Comparison of ENCODE assay signal across 18 cellular contexts in the genomic region with DNA sequence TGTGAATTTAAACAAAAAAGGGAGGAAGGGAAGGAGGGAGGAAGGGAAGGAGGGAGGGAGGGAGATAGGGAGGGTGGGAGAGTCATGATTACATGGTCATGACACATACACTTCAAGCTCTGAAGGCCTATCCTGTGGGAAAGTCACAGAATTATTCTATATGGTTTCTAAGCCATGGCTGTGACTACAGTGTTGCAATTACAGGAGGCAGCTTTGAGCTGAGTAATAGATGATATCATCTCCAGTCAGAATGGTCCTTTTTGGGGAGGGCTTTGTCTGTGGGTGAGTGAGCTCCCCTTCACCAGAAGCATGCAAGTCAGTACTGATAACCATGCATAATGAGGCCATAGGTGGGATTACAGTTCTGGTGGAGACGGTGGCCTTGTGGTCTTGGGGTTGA. TPM values are rescaled to one million over a fixed set of nuclear protein-coding genes. Genes with fewer than 3 reads are reported as not detected.
DNase-seq lines count a peak whose midpoint lies in the region; ATAC-seq, FAIRE-seq and TF ChIP-seq lines count a peak whose summit lies in the region.
"Had no signal": no experiment of that assay in that cellular context is flagged by ENCODE, and none has a peak within 500 bp of the region (broad histone marks: within the 10 kb centered on the region; RNA-seq: fewer than 3 reads in every experiment).

No MANE protein-coding gene starts in this region.

- no peak for FAIRE-seq in D721Med (lab: Jason Lieb, UNC)

- TF ChIP-seq CTCF in chondrocyte (IDR thresholded peaks at IDR 0.05) (no peak), D721Med (IDR thresholded peaks at IDR 0.05; ENCODE audit: insufficient read depth, missing control alignments) (no peak)

- DNase-seq in AG20443 (ENCODE audit: low spot score) (peak; percentile 55), NCI-H69 (lab: John Stamatoyannopoulos, UW) (peak; percentile 50), chondrocyte (ENCODE audit: low spot score) (no peak), kidney tubule cell (ENCODE audit: low spot score) (peak; percentile 92), D721Med (ENCODE audit: insufficient read length, low spot score) (no peak)
- no peak for DNase-seq in activated T-helper 1 cell treated with anti-CD3 and anti-CD28 coated beads, Interleukin-12 subunit alpha, Interleukin-12 subunit beta, Interleukin-2, Interleukin-4 antibody, amounts not matched to agents 30 ng/mL and 10 ng/mL and 1 ng/mL, durations not matched to agents 14 hours and 24 hours and 36 hours (ENCODE audit: low spot score)
- no peak for DNase-seq in activated CD8-positive, alpha-beta memory T cell treated with anti-CD3 and anti-CD28 coated beads for 24 hours
- DNase-seq: activated naive CD8-positive, alpha-beta T cell treated with anti-CD3 and anti-CD28 coated beads, Interleukin-2, amount 10 ng/mL, durations not matched to agents 7 days and 5 days; dermis blood vessel endothelial cell; islet precursor cell; MM.1S; stimulated activated CD4-positive, alpha-beta T cell treated with anti-CD3 and anti-CD28 coated beads, Interleukin-4, amount 100 ng/mL, for 1 hour; SW 1271; uterus had no signal

- peak overlapping the region; percentile 76 for H3K27ac Mint-ChIP-seq in chondrocyte (ENCODE audit: unreplicated experiment)
- no peak overlapping the region for H3K27ac Mint-ChIP-seq in activated T-helper 1 cell treated with anti-CD3 and anti-CD28 coated beads, Interleukin-12 subunit alpha, Interleukin-12 subunit beta, Interleukin-2, Interleukin-4 antibody, amounts not matched to agents 30 ng/mL and 10 ng/mL and 1 ng/mL, durations not matched to agents 14 hours and 24 hours and 36 hours
- H3K27ac Mint-ChIP-seq: activated naive CD8-positive, alpha-beta T cell treated with anti-CD3 and anti-CD28 coated beads, Interleukin-2, amount 10 ng/mL, durations not matched to agents 7 days and 5 days; CD14-positive monocyte; stimulated activated effector memory CD8-positive, alpha-beta T cell treated with anti-CD3 and anti-CD28 coated beads, Interleukin-12 subunit alpha, Interleukin-12 subunit beta, amount 100 ng/mL, for 72 hours had no signal

- intact Hi-C loops in activated T-helper 1 cell treated with anti-CD3 and anti-CD28 coated beads, Interleukin-12 subunit alpha, Interleukin-12 subunit beta, Interleukin-2, Interleukin-4 antibody, amounts not matched to agents 30 ng/mL and 10 ng/mL and 1 ng/mL, durations not matched to agents 14 hours and 24 hours and 36 hours (cut with micrococcal nuclease), result no loop called here

- no peaks in the 10 kb centered on the region for H3K9me3 Mint-ChIP-seq in chondrocyte (ENCODE audit: low read depth)
- H3K9me3 Mint-ChIP-seq in activated T-helper 1 cell treated with anti-CD3 and anti-CD28 coated beads, Interleukin-12 subunit alpha, Interleukin-12 subunit beta, Interleukin-2, Interleukin-4 antibody, amounts not matched to agents 30 ng/mL and 10 ng/mL and 1 ng/mL, durations not matched to agents 14 hours and 24 hours and 36 hours, result no peaks in the 10 kb centered on the region
- H3K9me3 Mint-ChIP-seq: activated naive CD8-positive, alpha-beta T cell treated with anti-CD3 and anti-CD28 coated beads, Interleukin-2, amount 10 ng/mL, durations not matched to agents 7 days and 5 days had no signal

- peaks cover 47% of the 10 kb centered on the region for H3K4me1 Mint-ChIP-seq in chondrocyte (ENCODE audit: low read depth)
- no peaks in the 10 kb centered on the region for H3K4me1 Mint-ChIP-seq in activated T-helper 1 cell treated with anti-CD3 and anti-CD28 coated beads, Interleukin-12 subunit alpha, Interleukin-12 subunit beta, Interleukin-2, Interleukin-4 antibody, amounts not matched to agents 30 ng/mL and 10 ng/mL and 1 ng/mL, durations not matched to agents 14 hours and 24 hours and 36 hours (ENCODE audit: low read depth)
- H3K4me1 Mint-ChIP-seq: activated naive CD8-positive, alpha-beta T cell treated with anti-CD3 and anti-CD28 coated beads, Interleukin-2, amount 10 ng/mL, durations not matched to agents 7 days and 5 days; CD14-positive monocyte; stimulated activated effector memory CD8-positive, alpha-beta T cell treated with anti-CD3 and anti-CD28 coated beads, Interleukin-12 subunit alpha, Interleukin-12 subunit beta, amount 100 ng/mL, for 72 hours had no signal

- no peak overlapping the region for H3K4me3 Mint-ChIP-seq in chondrocyte (ENCODE audit: unreplicated experiment)
- H3K4me3 Mint-ChIP-seq in activated T-helper 1 cell treated with anti-CD3 and anti-CD28 coated beads, Interleukin-12 subunit alpha, Interleukin-12 subunit beta, Interleukin-2, Interleukin-4 antibody, amounts not matched to agents 30 ng/mL and 10 ng/mL and 1 ng/mL, durations not matched to agents 14 hours and 24 hours and 36 hours, result no peak overlapping the region
- H3K4me3 Mint-ChIP-seq: activated naive CD8-positive, alpha-beta T cell treated with anti-CD3 and anti-CD28 coated beads, Interleukin-2, amount 10 ng/mL, durations not matched to agents 7 days and 5 days; CD14-positive monocyte; stimulated activated effector memory CD8-positive, alpha-beta T cell treated with anti-CD3 and anti-CD28 coated beads, Interleukin-12 subunit alpha, Interleukin-12 subunit beta, amount 100 ng/mL, for 72 hours had no signal

- H3K27me3 Mint-ChIP-seq in chondrocyte (ENCODE audit: low read depth), result no peaks in the 10 kb centered on the region
- H3K27me3 Mint-ChIP-seq in activated T-helper 1 cell treated with anti-CD3 and anti-CD28 coated beads, Interleukin-12 subunit alpha, Interleukin-12 subunit beta, Interleukin-2, Interleukin-4 antibody, amounts not matched to agents 30 ng/mL and 10 ng/mL and 1 ng/mL, durations not matched to agents 14 hours and 24 hours and 36 hours (ENCODE audit: insufficient read depth), result no peaks in the 10 kb centered on the region
- H3K27me3 Mint-ChIP-seq: activated naive CD8-positive, alpha-beta T cell treated with anti-CD3 and anti-CD28 coated beads, Interleukin-2, amount 10 ng/mL, durations not matched to agents 7 days and 5 days had no signal

- H3K36me3 Mint-ChIP-seq in chondrocyte (ENCODE audit: low read depth), result peaks cover 44% of the 10 kb centered on the region
- no peaks in the 10 kb centered on the region for H3K36me3 Mint-ChIP-seq in activated T-helper 1 cell treated with anti-CD3 and anti-CD28 coated beads, Interleukin-12 subunit alpha, Interleukin-12 subunit beta, Interleukin-2, Interleukin-4 antibody, amounts not matched to agents 30 ng/mL and 10 ng/mL and 1 ng/mL, durations not matched to agents 14 hours and 24 hours and 36 hours (ENCODE audit: low read depth)
- H3K36me3 Mint-ChIP-seq: activated naive CD8-positive, alpha-beta T cell treated with anti-CD3 and anti-CD28 coated beads, Interleukin-2, amount 10 ng/mL, durations not matched to agents 7 days and 5 days; CD14-positive monocyte; stimulated activated effector memory CD8-positive, alpha-beta T cell treated with anti-CD3 and anti-CD28 coated beads, Interleukin-12 subunit alpha, Interleukin-12 subunit beta, amount 100 ng/mL, for 72 hours had no signal

- no peak for ATAC-seq in HG03432 (IDR thresholded peaks at IDR 0.05; ENCODE audit: unreplicated experiment)
- ATAC-seq: gastroesophageal sphincter; stimulated activated effector memory CD8-positive, alpha-beta T cell treated with anti-CD3 and anti-CD28 coated beads, Interleukin-12 subunit alpha, Interleukin-12 subunit beta, amount 100 ng/mL, for 72 hours had no signal

RNA-seq across cellular contexts. Expression of a gene that starts 37.4 kb away (rescaled TPM):
- 143 to 222 TPM (median 219 TPM) in 3 replicates for total RNA-seq in chondrocyte
- total RNA-seq in activated T-helper 1 cell treated with anti-CD3 and anti-CD28 coated beads, Interleukin-12 subunit alpha, Interleukin-12 subunit beta, Interleukin-2, Interleukin-4 antibody, amounts not matched to agents 30 ng/mL and 10 ng/mL and 1 ng/mL, durations not matched to agents 14 hours and 24 hours and 36 hours, result not detected in 2 replicates
- total RNA-seq: activated naive CD8-positive, alpha-beta T cell treated with anti-CD3 and anti-CD28 coated beads, Interleukin-2, amount 10 ng/mL, durations not matched to agents 7 days and 5 days had no signal

Comparison
In these comparisons a context has a peak if more than half of its experiments do, and no peak if none do; other contexts are left out.
1. DNase-seq: peak in AG20443 (single experiment), NCI-H69 (single experiment) and kidney tubule cell (single experiment); none in chondrocyte (single experiment), activated T-helper 1 cell treated with anti-CD3 and anti-CD28 coated beads, Interleukin-12 subunit alpha, Interleukin-12 subunit beta, Interleukin-2, Interleukin-4 antibody, amounts not matched to agents 30 ng/mL and 10 ng/mL and 1 ng/mL, durations not matched to agents 14 hours and 24 hours and 36 hours (single experiment), D721Med (single experiment) and activated CD8-positive, alpha-beta memory T cell treated with anti-CD3 and anti-CD28 coated beads for 24 hours (single experiment).
2. RNA of a gene that starts 37.4 kb away (total RNA-seq): 143 to 222 TPM in chondrocyte; not detected in activated T-helper 1 cell treated with anti-CD3 and anti-CD28 coated beads, Interleukin-12 subunit alpha, Interleukin-12 subunit beta, Interleukin-2, Interleukin-4 antibody, amounts not matched to agents 30 ng/mL and 10 ng/mL and 1 ng/mL, durations not matched to agents 14 hours and 24 hours and 36 hours; every median in the first group is over 100 times any median in the second.